ENCODE assay signal across 8 cellular contexts in the genomic region with DNA sequence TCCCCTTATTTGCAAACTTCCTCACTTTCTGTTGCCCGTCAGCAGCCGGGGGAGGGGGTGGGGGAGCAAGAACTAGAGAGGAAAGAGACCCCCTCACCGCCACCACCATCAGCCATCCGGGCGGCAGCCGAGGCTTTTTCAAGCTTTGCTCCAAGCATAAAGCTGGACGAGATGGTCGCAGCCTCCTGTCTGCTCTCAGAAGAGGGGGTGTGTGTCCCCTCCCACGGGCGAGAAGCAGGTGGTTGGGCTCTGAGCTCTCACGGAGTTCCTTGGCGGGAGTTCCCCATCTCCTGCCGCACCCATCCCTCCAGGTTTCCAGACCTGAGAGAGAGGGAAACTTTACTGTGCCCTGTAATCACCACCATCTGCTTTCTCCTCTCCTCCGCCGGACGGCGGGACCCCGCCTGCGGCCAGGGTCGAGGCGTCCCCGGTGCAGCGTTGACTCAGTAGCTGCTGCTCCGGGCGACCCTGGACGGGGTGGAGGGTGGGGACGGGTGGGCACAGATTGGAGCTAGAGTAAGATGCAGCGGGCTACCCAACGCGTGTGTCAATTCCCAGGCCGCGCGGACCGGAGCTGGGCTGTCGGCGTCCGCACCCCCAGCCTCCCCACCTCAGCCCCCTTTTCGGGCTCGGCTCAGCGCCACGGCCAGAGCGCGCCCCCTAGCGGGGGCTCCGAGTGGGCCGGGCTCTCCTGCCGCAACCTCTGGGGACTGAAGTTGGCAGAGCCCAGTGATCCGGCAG. TPM values are rescaled to one million over a fixed set of nuclear protein-coding genes. Genes with fewer than 3 reads are reported as not detected.
DNase-seq lines count a peak whose midpoint lies in the region; ATAC-seq and TF ChIP-seq lines count a peak whose summit lies in the region.

No MANE protein-coding gene starts in this region.

- TF ChIP-seq CTCF in left ventricle myocardium inferior (IDR thresholded peaks at IDR 0.05; ENCODE audit: borderline replicate concordance) (peak; percentile 45), glutamatergic neuron (IDR thresholded peaks at IDR 0.05; ENCODE audit: partially characterized antibody, unreplicated experiment) (peak; percentile 83)

- peaks cover 22% of the 10 kb centered on the region for H3K4me1 Mint-ChIP-seq in glutamatergic neuron (ENCODE audit: low read depth, unreplicated experiment)

- peaks cover 12% of the 10 kb centered on the region for H3K4me1 ChIP-seq in left ventricle myocardium inferior

- H3K4me3 ChIP-seq in left ventricle myocardium inferior, result peak overlapping the region; percentile 36

- ATAC-seq in Right ventricle myocardium inferior (no peak), HG03342 (IDR thresholded peaks at IDR 0.05; ENCODE audit: unreplicated experiment) (peak; percentile 72), GM19328 (IDR thresholded peaks at IDR 0.05; ENCODE audit: unreplicated experiment) (no peak)

- no peak overlapping the region for H3K27ac ChIP-seq in left ventricle myocardium inferior (replicated peaks)

- H3K9me3 ChIP-seq in left ventricle myocardium inferior (replicated peaks), result no peaks in the 10 kb centered on the region

- peaks cover 99% of the 10 kb centered on the region for H3K27me3 ChIP-seq in left ventricle myocardium inferior (ENCODE audit: low read depth)

- intact Hi-C loops in left ventricle myocardium inferior (cut with micrococcal nuclease), result no loop called here
- intact Hi-C loops in Right ventricle myocardium inferior (cut with DNase I), result no loop called here

- no peak overlapping the region for H3K27ac Mint-ChIP-seq in glutamatergic neuron (ENCODE audit: unreplicated experiment)

- H3K36me3 ChIP-seq in left ventricle myocardium inferior, result no peaks in the 10 kb centered on the region

- H3K9me3 Mint-ChIP-seq in glutamatergic neuron (ENCODE audit: unreplicated experiment), result peaks cover 9% of the 10 kb centered on the region

- H3K4me3 Mint-ChIP-seq in glutamatergic neuron (ENCODE audit: unreplicated experiment), result peak overlapping the region; percentile 64

- DNase-seq in left ventricle myocardium inferior (no peak), Right ventricle myocardium inferior (ENCODE audit: missing footprints) (no peak), UCSD-AML1 (lab: John Stamatoyannopoulos, UW; ENCODE audit: unreplicated experiment) (peak; percentile 50), glutamatergic neuron (peak; percentile 60)
- peak in 2 of 3 donors; percentile 11 to 22 for DNase-seq in stimulated activated CD4-positive, alpha-beta T cell treated with anti-CD3 and anti-CD28 coated beads, TNF-alpha, amount 100 ng/mL, for 48 hours (ENCODE audit: low read depth in 3 of 3)
- DNase-seq in NK-92 treated with Interleukin-12 subunit alpha and Interleukin-12 subunit beta, amount 100 ng/mL, for 24 hours (lab: John Stamatoyannopoulos, UW), result no peak

- H3K27me3 Mint-ChIP-seq in glutamatergic neuron (ENCODE audit: unreplicated experiment), result peaks cover 6% of the 10 kb centered on the region

- no peaks in the 10 kb centered on the region for H3K36me3 Mint-ChIP-seq in glutamatergic neuron (ENCODE audit: unreplicated experiment)

RNA-seq across cellular contexts. Expression of gene ARX, which starts 4.8 kb away (rescaled TPM):
- total RNA-seq in left ventricle myocardium inferior (not detected), Right ventricle myocardium inferior (not detected), glutamatergic neuron (ENCODE audit: unreplicated experiment) (0.98 TPM)

Comparison
In these comparisons a context has a peak if more than half of its experiments do, and no peak if none do; other contexts are left out.
1. DNase-seq: peak in UCSD-AML1 (single experiment), glutamatergic neuron (single experiment) and stimulated activated CD4-positive, alpha-beta T cell treated with anti-CD3 and anti-CD28 coated beads, TNF-alpha, amount 100 ng/mL, for 48 hours (2 of 3); none in left ventricle myocardium inferior (single experiment), Right ventricle myocardium inferior (single experiment) and NK-92 treated with Interleukin-12 subunit alpha and Interleukin-12 subunit beta, amount 100 ng/mL, for 24 hours (single experiment).